ENCODE assay signal across 8 cellular contexts in genomic region chr9:2228132-2228531, GRCh38.
DNase-seq lines count a peak whose midpoint lies in the region; ATAC-seq and TF ChIP-seq lines count a peak whose summit lies in the region.

No MANE protein-coding gene starts in this region.

- H3K27ac Mint-ChIP-seq in stimulated activated naive B cell treated with anti-CD40 and anti-IgM and Interleukin-4, amounts not matched to agents 10 μg/mL and 1 μg/mL and 100 μg/mL, for 72 hours: peak overlapping the region; percentile 3

- peak; percentile 29 for TF ChIP-seq CTCF in AG09309 (IDR thresholded peaks at IDR 0.05; ENCODE audit: control insufficient read depth, insufficient read depth, low read depth, low read length, missing control alignments)
- peak; percentile 57 for TF ChIP-seq CTCF in GM12873 (IDR thresholded peaks at IDR 0.05; ENCODE audit: insufficient read depth, low read depth, low read length, missing control alignments)
- TF ChIP-seq CTCF in fibroblast of pulmonary artery (IDR thresholded peaks at IDR 0.05; ENCODE audit: low read length, missing control alignments): peak; percentile 16

- DNase-seq in AG09309 (ENCODE audit: low read depth) (no peak), OCI-M1 (lab: John Stamatoyannopoulos, UW) (peak; percentile 56), fibroblast of pulmonary artery (ENCODE audit: low read depth) (no peak), NCI-H510A treated with DMSO at 0.1 percent for 48 hours (lab: John Stamatoyannopoulos, UW) (no peak)
- DNase-seq in stimulated activated naive B cell treated with anti-CD40 and anti-IgM and Interleukin-4, amounts not matched to agents 10 μg/mL and 1 μg/mL and 100 μg/mL, for 72 hours: no peak

- no peak overlapping the region for H3K4me3 Mint-ChIP-seq in stimulated activated naive B cell treated with anti-CD40 and anti-IgM and Interleukin-4, amounts not matched to agents 10 μg/mL and 1 μg/mL and 100 μg/mL, for 72 hours

- H3K27me3 Mint-ChIP-seq in stimulated activated naive B cell treated with anti-CD40 and anti-IgM and Interleukin-4, amounts not matched to agents 10 μg/mL and 1 μg/mL and 100 μg/mL, for 72 hours: no peaks in the 10 kb centered on the region

- peak in 1 of 2 donors; percentile 33 for ATAC-seq in stimulated activated naive B cell treated with anti-CD40 and anti-IgM and Interleukin-4, amounts not matched to agents 10 μg/mL and 1 μg/mL and 100 μg/mL, for 72 hours (replicated peaks)
- ATAC-seq in HG02610 (IDR thresholded peaks at IDR 0.05; ENCODE audit: unreplicated experiment) (no peak), esophagus mucosa (no peak)

- no peaks in the 10 kb centered on the region for H3K36me3 Mint-ChIP-seq in stimulated activated naive B cell treated with anti-CD40 and anti-IgM and Interleukin-4, amounts not matched to agents 10 μg/mL and 1 μg/mL and 100 μg/mL, for 72 hours

- H3K4me1 Mint-ChIP-seq in stimulated activated naive B cell treated with anti-CD40 and anti-IgM and Interleukin-4, amounts not matched to agents 10 μg/mL and 1 μg/mL and 100 μg/mL, for 72 hours: peaks cover 13 to 18% of the 10 kb centered on the region in 2 donors

- H3K9me3 Mint-ChIP-seq in stimulated activated naive B cell treated with anti-CD40 and anti-IgM and Interleukin-4, amounts not matched to agents 10 μg/mL and 1 μg/mL and 100 μg/mL, for 72 hours: peaks cover 0 to 5% of the 10 kb centered on the region in 2 donors

- H3K4me3 ChIP-seq in AG09309 (ENCODE audit: control insufficient read depth, low read depth, low read length): no peak overlapping the region
- no peak overlapping the region for H3K4me3 ChIP-seq in fibroblast of pulmonary artery (replicated peaks; ENCODE audit: low read depth, low read length)
